ENCODE assay signal across 24 cellular contexts in the genomic region with DNA sequence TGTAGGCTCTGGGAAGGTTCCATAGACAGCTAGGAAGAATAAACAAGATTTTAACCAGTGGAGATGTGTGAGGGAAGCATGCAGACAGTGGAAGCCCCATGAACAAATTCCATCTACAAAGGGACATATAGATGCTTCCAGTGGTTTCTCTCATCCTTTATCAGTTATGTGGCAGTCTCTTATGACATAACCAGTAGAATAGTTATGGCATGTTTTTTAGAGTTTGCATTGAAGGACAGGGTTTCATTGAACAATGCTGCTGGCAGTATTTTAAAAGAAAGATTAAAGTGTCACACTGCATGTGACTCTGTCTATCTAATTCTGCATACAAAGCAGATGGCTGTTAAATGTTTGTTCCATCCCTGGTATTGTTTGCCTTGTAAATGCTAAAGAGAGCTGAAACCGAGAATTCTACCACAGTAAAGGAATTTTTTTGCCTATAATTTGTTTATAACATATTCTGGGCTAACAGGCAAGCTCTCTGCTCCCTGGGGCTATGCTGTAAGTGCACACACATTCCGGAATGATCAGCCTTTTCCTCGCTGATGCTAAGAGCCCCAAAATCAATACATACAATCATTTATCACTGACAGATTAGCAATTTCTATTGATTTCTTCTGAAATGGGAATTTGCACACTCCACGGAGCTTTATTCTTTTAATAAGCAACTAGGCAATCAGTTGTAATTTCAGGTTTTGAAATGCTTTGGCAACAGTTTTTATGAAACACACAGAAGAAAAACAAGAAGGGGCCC.
A peak's percentile ranks its signal among the peaks of the same experiment; 100 is the strongest.
DNase-seq lines count a peak whose midpoint lies in the region; ATAC-seq and TF ChIP-seq lines count a peak whose summit lies in the region.
"Had no signal": no experiment of that assay in that cellular context is flagged by ENCODE, and none has a peak within 500 bp of the region (broad histone marks: within the 10 kb centered on the region; RNA-seq: fewer than 3 reads in every experiment).

No MANE protein-coding gene starts in this region.

- intact Hi-C loops in OCI-LY7 (cut with micrococcal nuclease; ENCODE audit: unreplicated experiment) = no loop called here

- no peak for ATAC-seq in CD4-positive, CD25-positive, alpha-beta regulatory T cell (ENCODE audit: low read depth in 2 of 2)
- ATAC-seq in HG03039 (IDR thresholded peaks at IDR 0.05; ENCODE audit: unreplicated experiment) = no peak
- no peak for ATAC-seq in activated CD8-positive, alpha-beta memory T cell treated with anti-CD3 and anti-CD28 coated beads, Interleukin-2, amount 10 ng/mL, durations not matched to agents 7 days and 5 days
- ATAC-seq: activated CD4-positive, CD25-positive, alpha-beta regulatory T cell treated with anti-CD3 and anti-CD28 coated beads, Interleukin-2, amount 50 U/mL, for 24 hours; activated CD8-positive, alpha-beta T cell treated with anti-CD3 and anti-CD28 coated beads for 36 hours; activated naive CD8-positive, alpha-beta T cell treated with anti-CD3 and anti-CD28 coated beads, Interleukin-2, amount 50 U/mL, for 24 hours; gastrocnemius medialis; Panc1; psoas muscle; stimulated activated naive B cell treated with anti-CD40 and anti-IgM and Interleukin-4, amounts not matched to agents 10 μg/mL and 1 μg/mL and 100 μg/mL, for 72 hours had no signal

- peaks cover 0 to 1% (median 0%) of the 10 kb centered on the region in 7 donors for H3K9me3 Mint-ChIP-seq in CD4-positive, CD25-positive, alpha-beta regulatory T cell
- peaks cover 1% of the 10 kb centered on the region for H3K9me3 Mint-ChIP-seq in activated CD8-positive, alpha-beta memory T cell treated with anti-CD3 and anti-CD28 coated beads, Interleukin-2, amount 10 ng/mL, durations not matched to agents 7 days and 5 days (ENCODE audit: low read depth)
- H3K9me3 Mint-ChIP-seq: activated CD8-positive, alpha-beta T cell treated with anti-CD3 and anti-CD28 coated beads for 36 hours had no signal

- H3K27me3 ChIP-seq in CD4-positive, CD25-positive, alpha-beta regulatory T cell (ENCODE audit: control insufficient read depth, insufficient read depth, low read length) = no peaks in the 10 kb centered on the region
- H3K27me3 ChIP-seq in hepatocyte (no peaks in the 10 kb centered on the region), rectal smooth muscle tissue (ENCODE audit: control insufficient read depth, insufficient read depth, low read length) (no peaks in the 10 kb centered on the region)
- H3K27me3 ChIP-seq: BLaER1, gastrocnemius medialis had no signal

- H3K4me1 Mint-ChIP-seq in CD4-positive, CD25-positive, alpha-beta regulatory T cell = peaks cover 11 to 78% (median 43%) of the 10 kb centered on the region in 4 donors
- H3K4me1 Mint-ChIP-seq in activated CD8-positive, alpha-beta memory T cell treated with anti-CD3 and anti-CD28 coated beads, Interleukin-2, amount 10 ng/mL, durations not matched to agents 7 days and 5 days = peaks cover 24% of the 10 kb centered on the region

- H3K36me3 Mint-ChIP-seq in CD4-positive, CD25-positive, alpha-beta regulatory T cell = no peaks in the 10 kb centered on the region
- H3K36me3 Mint-ChIP-seq in activated CD8-positive, alpha-beta memory T cell treated with anti-CD3 and anti-CD28 coated beads, Interleukin-2, amount 10 ng/mL, durations not matched to agents 7 days and 5 days = peaks cover 5% of the 10 kb centered on the region

- POLR2A ChIA-PET in OCI-LY7 (lab: Charles Lee) = interaction anchor here (1.1 to 2.1 kb wide), 3 partner anchors 10 to 120 kb away, joined by 3 to 6 read pairs (median 3); no protein-coding TSS in a partner anchor

- CTCF ChIA-PET in OCI-LY7 (lab: Charles Lee; ENCODE audit: unreplicated experiment) = no interaction called here
- CTCF ChIA-PET in activated CD8-positive, alpha-beta memory T cell treated with anti-CD3 and anti-CD28 coated beads, Interleukin-2, amount 10 ng/mL, durations not matched to agents 7 days and 5 days (lab: Charles Lee) = no interaction called here

- H3K4me1 ChIP-seq in CD4-positive, CD25-positive, alpha-beta regulatory T cell (ENCODE audit: control insufficient read depth, insufficient read depth, low read length, poor library complexity, severe bottlenecking) = peaks cover 18% of the 10 kb centered on the region
- H3K4me1 ChIP-seq in OCI-LY7 (ENCODE audit: insufficient read depth, low read length, poor library complexity, severe bottlenecking) (peaks cover 60% of the 10 kb centered on the region), hepatocyte (ENCODE audit: insufficient read depth) (peaks cover 29% of the 10 kb centered on the region), rectal smooth muscle tissue (ENCODE audit: control insufficient read depth, insufficient read depth, low read length) (peaks cover 26% of the 10 kb centered on the region)
- H3K4me1 ChIP-seq: BLaER1 had no signal

- H3K27ac ChIP-seq in CD4-positive, CD25-positive, alpha-beta regulatory T cell (ENCODE audit: insufficient read depth, low read length, poor library complexity, severe bottlenecking) = no peak overlapping the region
- no peak overlapping the region for H3K27ac ChIP-seq in OCI-LY7 (ENCODE audit: low read depth, low read length, poor library complexity, severe bottlenecking)
- H3K27ac ChIP-seq in hepatocyte = peak overlapping the region; percentile 41
- H3K27ac ChIP-seq in rectal smooth muscle tissue (ENCODE audit: low read depth, low read length) = peak overlapping the region; percentile 71
- H3K27ac ChIP-seq: BLaER1, brain microvascular endothelial cell, gastrocnemius medialis, psoas muscle had no signal

- no peaks in the 10 kb centered on the region for H3K9me3 ChIP-seq in CD4-positive, CD25-positive, alpha-beta regulatory T cell (ENCODE audit: control insufficient read depth in 2 of 2, low read length in 2 of 2)
- H3K9me3 ChIP-seq in OCI-LY7 (ENCODE audit: low read length) (no peaks in the 10 kb centered on the region), hepatocyte (ENCODE audit: low read depth) (no peaks in the 10 kb centered on the region)
- H3K9me3 ChIP-seq: BLaER1, gastrocnemius medialis, psoas muscle had no signal

- H3K4me3 Mint-ChIP-seq in CD4-positive, CD25-positive, alpha-beta regulatory T cell = peak overlapping the region in 2 of 4 donors; percentile 2 to 52
- no peak overlapping the region for H3K4me3 Mint-ChIP-seq in activated CD8-positive, alpha-beta memory T cell treated with anti-CD3 and anti-CD28 coated beads, Interleukin-2, amount 10 ng/mL, durations not matched to agents 7 days and 5 days
- H3K4me3 Mint-ChIP-seq: activated CD8-positive, alpha-beta T cell treated with anti-CD3 and anti-CD28 coated beads for 36 hours; activated naive CD8-positive, alpha-beta T cell treated with anti-CD3 and anti-CD28 coated beads, Interleukin-2, amount 50 U/mL, for 24 hours; stimulated activated naive B cell treated with anti-CD40 and anti-IgM and Interleukin-4, amounts not matched to agents 10 μg/mL and 1 μg/mL and 100 μg/mL, for 72 hours had no signal

- H2AFZ ChIP-seq in OCI-LY7 (ENCODE audit: low read length) (peak overlapping the region; percentile 55; the same call in 1 of the 2 replicates), hepatocyte (no peak overlapping the region)

- H4K20me1 ChIP-seq in OCI-LY7 (ENCODE audit: insufficient read depth, low read length) (no peaks in the 10 kb centered on the region), hepatocyte (ENCODE audit: insufficient read depth, poor library complexity, severe bottlenecking) (no peaks in the 10 kb centered on the region)
- H4K20me1 ChIP-seq: BLaER1 had no signal

- no peak overlapping the region for H3K9ac ChIP-seq in rectal smooth muscle tissue (ENCODE audit: low read length)
- H3K9ac ChIP-seq: BLaER1 had no signal

- TF ChIP-seq CTCF in OCI-LY7 (conservative IDR thresholded peaks at IDR 0.05; ENCODE audit: low read length) (no peak), hepatocyte (IDR thresholded peaks at IDR 0.05; ENCODE audit: poor library complexity) (no peak)

- no TSS peak for BruUV-seq in OCI-LY7 (replicated peaks; lab: Mats Ljungman, UMichigan)

- no peaks in the 10 kb centered on the region for H3K27me3 Mint-ChIP-seq in CD4-positive, CD25-positive, alpha-beta regulatory T cell
- H3K27me3 Mint-ChIP-seq in activated CD8-positive, alpha-beta memory T cell treated with anti-CD3 and anti-CD28 coated beads, Interleukin-2, amount 10 ng/mL, durations not matched to agents 7 days and 5 days = no peaks in the 10 kb centered on the region
- H3K27me3 Mint-ChIP-seq: activated CD8-positive, alpha-beta T cell treated with anti-CD3 and anti-CD28 coated beads for 36 hours; activated naive CD8-positive, alpha-beta T cell treated with anti-CD3 and anti-CD28 coated beads, Interleukin-2, amount 50 U/mL, for 24 hours; stimulated activated naive B cell treated with anti-CD40 and anti-IgM and Interleukin-4, amounts not matched to agents 10 μg/mL and 1 μg/mL and 100 μg/mL, for 72 hours had no signal

- H3K9me2 ChIP-seq in OCI-LY7 (ENCODE audit: insufficient read depth, low read length) = no peaks in the 10 kb centered on the region
- no peaks in the 10 kb centered on the region for H3K9me2 ChIP-seq in hepatocyte (replicated peaks; ENCODE audit: insufficient read depth)

- WGBS in hepatocyte (ENCODE audit: low lambda C conversion rate, missing lambda C conversion rate) = 34% methylated on average over 4 of the region's 4 CpGs

- H3K36me3 ChIP-seq in CD4-positive, CD25-positive, alpha-beta regulatory T cell (ENCODE audit: control insufficient read depth, insufficient read depth, low read length) = no peaks in the 10 kb centered on the region
- H3K36me3 ChIP-seq in OCI-LY7 (ENCODE audit: insufficient read depth, low read length) = no peaks in the 10 kb centered on the region
- H3K36me3 ChIP-seq in hepatocyte (replicated peaks; ENCODE audit: insufficient read depth, low read depth) = no peaks in the 10 kb centered on the region
- no peaks in the 10 kb centered on the region for H3K36me3 ChIP-seq in rectal smooth muscle tissue (ENCODE audit: control insufficient read depth, insufficient read depth, low read length)
- H3K36me3 ChIP-seq: BLaER1, brain microvascular endothelial cell, gastrocnemius medialis had no signal

- DNase-seq in CD4-positive, CD25-positive, alpha-beta regulatory T cell = no peak
- DNase-seq in OCI-LY7 (ENCODE audit: low spot score) (no peak), hepatocyte (ENCODE audit: low spot score) (peak; percentile 29), occipital lobe (lab: John Stamatoyannopoulos, UW) (no peak), amniotic stem cell (lab: John Stamatoyannopoulos, UW) (no peak)
- no peak for DNase-seq in activated CD8-positive, alpha-beta memory T cell treated with anti-CD3 and anti-CD28 coated beads, Interleukin-2, amount 10 ng/mL, durations not matched to agents 7 days and 5 days
- DNase-seq: ACHN; activated CD8-positive, alpha-beta T cell treated with anti-CD3 and anti-CD28 coated beads for 36 hours; activated effector memory CD4-positive, alpha-beta T cell treated with anti-CD3 and anti-CD28 coated beads, Interleukin-2, amount 50 U/mL, for 16 hours; activated naive CD8-positive, alpha-beta T cell treated with anti-CD3 and anti-CD28 coated beads, Interleukin-2, amount 50 U/mL, for 24 hours; brain microvascular endothelial cell; effector memory CD4-positive, alpha-beta T cell; gastrocnemius medialis; IMR-90; left ventricle myocardium superior; NCI-H2081 treated with DMSO at 0.1 percent for 48 hours; psoas muscle; stimulated activated naive B cell treated with anti-CD40 and anti-IgM and Interleukin-4, amounts not matched to agents 10 μg/mL and 1 μg/mL and 100 μg/mL, for 72 hours had no signal

- H3K27ac Mint-ChIP-seq in CD4-positive, CD25-positive, alpha-beta regulatory T cell = peak overlapping the region in 2 of 3 donors; percentile 65 to 92
- no peak overlapping the region for H3K27ac Mint-ChIP-seq in activated CD8-positive, alpha-beta memory T cell treated with anti-CD3 and anti-CD28 coated beads, Interleukin-2, amount 10 ng/mL, durations not matched to agents 7 days and 5 days
- H3K27ac Mint-ChIP-seq: activated CD8-positive, alpha-beta T cell treated with anti-CD3 and anti-CD28 coated beads for 36 hours; activated naive CD8-positive, alpha-beta T cell treated with anti-CD3 and anti-CD28 coated beads, Interleukin-2, amount 50 U/mL, for 24 hours had no signal

- no peak overlapping the region for H3K4me3 ChIP-seq in CD4-positive, CD25-positive, alpha-beta regulatory T cell (ENCODE audit: low read depth, low read length)
- no peak overlapping the region for H3K4me3 ChIP-seq in OCI-LY7 (ENCODE audit: low read depth, low read length, poor library complexity, severe bottlenecking)
- no peak overlapping the region for H3K4me3 ChIP-seq in hepatocyte
- no peak overlapping the region for H3K4me3 ChIP-seq in rectal smooth muscle tissue (ENCODE audit: low read length)
- H3K4me3 ChIP-seq: BLaER1, gastrocnemius medialis, psoas muscle, skin epidermis had no signal

- H3K79me2 ChIP-seq in OCI-LY7 (ENCODE audit: insufficient read depth, low read depth, low read length) = no peaks in the 10 kb centered on the region
- H3K79me2 ChIP-seq in hepatocyte = no peaks in the 10 kb centered on the region

- H3K4me2 ChIP-seq in OCI-LY7 (ENCODE audit: low read length) = peak overlapping the region; percentile 38
- H3K4me2 ChIP-seq in hepatocyte = peak overlapping the region; percentile 21
- H3K4me2 ChIP-seq: BLaER1 had no signal

Comparison
In these comparisons a context has a peak if more than half of its experiments do, and no peak if none do; other contexts are left out.
1. H3K27ac ChIP-seq: peak in hepatocyte (single experiment) and rectal smooth muscle tissue (single experiment); none in CD4-positive, CD25-positive, alpha-beta regulatory T cell (single experiment) and OCI-LY7 (single experiment).